ENCODE assay signal across 9 cellular contexts in the genomic region with DNA sequence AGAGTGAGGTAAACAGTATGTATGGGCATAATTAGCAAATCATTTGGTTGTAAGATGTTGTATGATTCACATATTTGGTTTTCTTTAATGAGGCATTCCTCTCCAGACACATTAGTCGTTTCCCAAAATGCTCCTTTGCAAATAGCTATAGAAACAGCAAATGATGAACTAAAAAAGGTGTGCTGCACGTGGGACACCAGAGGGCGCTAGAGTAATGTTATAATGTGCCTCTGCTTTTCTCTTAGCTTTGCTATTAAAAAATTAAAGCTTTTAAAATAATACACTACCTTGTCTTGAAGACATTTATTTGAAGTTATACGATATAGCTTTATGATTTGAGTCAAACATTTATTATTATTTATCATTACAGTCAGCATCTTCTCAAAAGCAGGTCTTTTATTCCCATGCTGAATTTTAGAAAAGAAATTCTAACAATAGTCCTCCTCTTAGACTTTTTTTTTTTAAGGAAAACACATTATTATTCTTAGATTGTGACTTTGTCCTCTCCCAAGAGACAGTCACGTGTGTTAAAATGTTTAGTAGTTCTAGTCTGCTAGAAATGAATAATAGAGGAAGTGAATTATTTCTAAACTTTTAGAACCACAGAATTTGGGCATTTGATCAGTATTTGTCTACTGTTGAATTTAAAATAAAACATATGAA.
DNase-seq lines count a peak whose midpoint lies in the region; ATAC-seq and TF ChIP-seq lines count a peak whose summit lies in the region.
"Had no signal": no experiment of that assay in that cellular context is flagged by ENCODE, and none has a peak within 500 bp of the region (broad histone marks: within the 10 kb centered on the region; RNA-seq: fewer than 3 reads in every experiment).

No MANE protein-coding gene starts in this region.

- no peak overlapping the region for H3K4me3 Mint-ChIP-seq in activated T-cell treated with anti-CD3 and anti-CD28 coated beads, Interleukin-2, amount 50 U/mL, for 72 hours

- no peaks in the 10 kb centered on the region for H3K36me3 ChIP-seq in DND-41 (ENCODE audit: insufficient read depth, low read length)
- no peaks in the 10 kb centered on the region for H3K36me3 ChIP-seq in parathyroid adenoma (ENCODE audit: control insufficient read depth, insufficient read depth, low read length)

- H3K79me2 ChIP-seq in DND-41 (ENCODE audit: insufficient read depth, low read length) (no peaks in the 10 kb centered on the region), parathyroid adenoma (no peaks in the 10 kb centered on the region)

- H4K20me1 ChIP-seq in DND-41 (ENCODE audit: insufficient read depth, low read length): no peaks in the 10 kb centered on the region

- no peak overlapping the region for H3K4me3 ChIP-seq in DND-41 (ENCODE audit: low read depth in 1 of 2, low read length in 2 of 2)
- H3K4me3 ChIP-seq in parathyroid adenoma (ENCODE audit: low read depth, low read length): no peak overlapping the region

- no peak overlapping the region for H2AFZ ChIP-seq in DND-41 (ENCODE audit: low read depth, low read length)
- no peak overlapping the region for H2AFZ ChIP-seq in parathyroid adenoma

- H3K4me1 ChIP-seq in DND-41 (ENCODE audit: insufficient read depth, low read length) (no peaks in the 10 kb centered on the region), parathyroid adenoma (no peaks in the 10 kb centered on the region)

- H3K27ac ChIP-seq in DND-41 (ENCODE audit: low read length): no peak overlapping the region
- no peak overlapping the region for H3K27ac ChIP-seq in parathyroid adenoma

- H3K27ac Mint-ChIP-seq in activated T-cell treated with anti-CD3 and anti-CD28 coated beads, Interleukin-2, amount 50 U/mL, for 72 hours: no peak overlapping the region
- H3K27ac Mint-ChIP-seq: activated naive CD4-positive, alpha-beta T cell treated with anti-CD3 and anti-CD28 coated beads, Interleukin-2, amount 50 U/mL, for 72 hours had no signal

- H3K4me1 Mint-ChIP-seq in activated T-cell treated with anti-CD3 and anti-CD28 coated beads, Interleukin-2, amount 50 U/mL, for 72 hours (ENCODE audit: low read depth): no peaks in the 10 kb centered on the region

- H3K9me3 ChIP-seq in DND-41 (ENCODE audit: insufficient read depth, low read length, severe bottlenecking) (no peaks in the 10 kb centered on the region), parathyroid adenoma (ENCODE audit: control insufficient read depth, low read length) (no peaks in the 10 kb centered on the region)

- no peaks in the 10 kb centered on the region for H3K36me3 Mint-ChIP-seq in activated T-cell treated with anti-CD3 and anti-CD28 coated beads, Interleukin-2, amount 50 U/mL, for 72 hours (ENCODE audit: insufficient read depth in 2 of 2)
- H3K36me3 Mint-ChIP-seq: activated naive CD4-positive, alpha-beta T cell treated with anti-CD3 and anti-CD28 coated beads, Interleukin-2, amount 50 U/mL, for 72 hours had no signal

- H3K27me3 Mint-ChIP-seq in activated T-cell treated with anti-CD3 and anti-CD28 coated beads, Interleukin-2, amount 50 U/mL, for 72 hours (ENCODE audit: low read depth): no peaks in the 10 kb centered on the region

- peak; percentile 44 for DNase-seq in DND-41
- DNase-seq in NOMO-1 treated with dmso at 0.1 percent for 144 hours (lab: John Stamatoyannopoulos, UW; ENCODE audit: unreplicated experiment): peak; percentile 62
- DNase-seq in activated T-cell treated with anti-CD3 and anti-CD28 coated beads, Interleukin-2, amount 50 U/mL, for 72 hours: peak; percentile 41 to 47
- DNase-seq in foreskin melanocyte: peak; percentile 43

- TF ChIP-seq CTCF in DND-41 (IDR thresholded peaks at IDR 0.05; ENCODE audit: borderline replicate concordance, extremely low read depth, low read length, poor library complexity, severe bottlenecking): peak; percentile 91
- peak; percentile 74 for TF ChIP-seq CTCF in parathyroid adenoma (IDR thresholded peaks at IDR 0.05)

- H3K27me3 ChIP-seq in DND-41 (ENCODE audit: insufficient read depth, low read length, poor library complexity): peaks cover 2% of the 10 kb centered on the region
- no peaks in the 10 kb centered on the region for H3K27me3 ChIP-seq in parathyroid adenoma (ENCODE audit: control insufficient read depth, insufficient read depth, low read length)

- H3K9ac ChIP-seq in DND-41 (ENCODE audit: low read depth, low read length) (no peak overlapping the region), parathyroid adenoma (no peak overlapping the region)

- no peaks in the 10 kb centered on the region for H3K9me3 Mint-ChIP-seq in activated T-cell treated with anti-CD3 and anti-CD28 coated beads, Interleukin-2, amount 50 U/mL, for 72 hours
- H3K9me3 Mint-ChIP-seq: activated naive CD4-positive, alpha-beta T cell treated with anti-CD3 and anti-CD28 coated beads, Interleukin-2, amount 50 U/mL, for 72 hours had no signal

- H3K4me2 ChIP-seq in DND-41 (ENCODE audit: insufficient read depth, low read length): no peak overlapping the region
- H3K4me2 ChIP-seq in parathyroid adenoma (ENCODE audit: low read length): no peak overlapping the region

- peak; percentile 58; the same call in 2 of the 3 replicates for ATAC-seq in DND-41 (ENCODE audit: insufficient read depth, low read depth)
- peak; percentile 64 for ATAC-seq in HG03378 (IDR thresholded peaks at IDR 0.05; ENCODE audit: unreplicated experiment)
- no peak for ATAC-seq in activated T-cell treated with anti-CD3 and anti-CD28 coated beads, Interleukin-2, amount 50 U/mL, for 72 hours (replicated peaks in 1 of 2)
- no peak for ATAC-seq in HG02623 (IDR thresholded peaks at IDR 0.05; ENCODE audit: unreplicated experiment)
- ATAC-seq in GM21786 (IDR thresholded peaks at IDR 0.05; ENCODE audit: unreplicated experiment): no peak
- ATAC-seq: activated naive CD4-positive, alpha-beta T cell treated with anti-CD3 and anti-CD28 coated beads, Interleukin-2, amount 50 U/mL, for 72 hours had no signal

Comparison
In these comparisons a context has a peak if more than half of its experiments do, and no peak if none do; other contexts are left out.
1. ATAC-seq: peak in DND-41 (single experiment) and HG03378 (single experiment); none in activated T-cell treated with anti-CD3 and anti-CD28 coated beads, Interleukin-2, amount 50 U/mL, for 72 hours (0 of 2), HG02623 (single experiment) and GM21786 (single experiment).
2. Peak in every context shown above with its lines, with median percentiles within 50 percentile points of each other: DNase-seq.